1 cellular context compared by ENCODE assay signal in the genomic region with DNA sequence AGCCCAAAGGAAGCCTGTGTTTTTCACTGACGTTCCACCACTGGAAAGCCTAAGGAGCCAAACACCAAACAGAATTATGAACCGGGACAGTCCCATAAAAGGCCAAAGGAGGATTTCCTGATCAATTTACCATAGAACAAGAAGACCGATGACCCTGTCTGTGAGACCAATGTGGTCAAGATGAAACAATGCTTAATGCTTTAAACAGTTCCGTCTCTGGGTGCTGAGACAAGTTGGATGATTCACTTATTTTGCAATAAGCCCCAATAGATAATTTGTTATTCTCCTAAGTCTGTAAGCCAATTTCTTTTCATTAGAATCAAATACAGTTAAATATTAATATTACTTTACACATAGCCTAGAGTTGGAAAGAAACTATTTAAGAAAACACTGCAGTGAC.
TF ChIP-seq lines count a peak whose summit lies in the region.

No MANE protein-coding gene starts in this region.

TF ChIP-seq in IMR-90, 13 proteins besides CTCF, POLR2A, EP300 and RAD21:
- TF ChIP-seq SMC3 (IDR thresholded peaks at IDR 0.05; ENCODE audit: low read depth, low read length) (no peak), CEBPB (IDR thresholded peaks at IDR 0.05; ENCODE audit: low read depth, low read length) (peak; percentile 87), FOS (IDR thresholded peaks at IDR 0.05; ENCODE audit: low read depth, low read length) (peak; percentile 38; the same call in 1 of the 2 replicates)
